In the genomic region with DNA sequence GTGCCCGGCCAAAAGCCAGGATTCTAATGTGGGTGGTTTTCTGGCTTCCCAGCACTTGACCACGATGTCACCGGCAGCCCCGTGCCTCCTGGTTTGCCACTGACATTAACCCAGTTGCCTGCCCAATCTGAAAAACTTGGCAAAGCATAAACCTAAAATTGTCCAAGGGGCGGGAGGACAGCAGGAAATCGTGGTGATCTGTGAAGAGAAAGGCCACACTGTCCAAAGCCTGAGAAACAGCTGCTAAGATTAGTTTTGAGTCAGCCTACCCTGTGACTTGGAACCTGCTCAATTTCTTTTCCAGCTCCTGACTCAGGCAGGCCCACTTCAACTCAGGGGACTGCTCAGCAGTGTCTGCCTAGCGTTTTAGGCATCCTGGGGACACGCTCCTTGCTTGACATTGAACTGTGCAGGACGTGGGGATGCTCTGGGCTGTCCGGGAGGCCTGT, we compare ENCODE assay signal across 9 cellular contexts. TPM values are rescaled to one million over a fixed set of nuclear protein-coding genes. Genes with fewer than 3 reads are reported as not detected.
DNase-seq lines count a peak whose midpoint lies in the region; ATAC-seq and TF ChIP-seq lines count a peak whose summit lies in the region.
"Had no signal": no experiment of that assay in that cellular context is flagged by ENCODE, and none has a peak within 500 bp of the region (broad histone marks: within the 10 kb centered on the region; RNA-seq: fewer than 3 reads in every experiment).

No MANE protein-coding gene starts in this region.

- intact Hi-C loops in body of pancreas (cut with DNase I) = no loop called here

- H3K9me3 ChIP-seq in body of pancreas = no peaks in the 10 kb centered on the region
- no peaks in the 10 kb centered on the region for H3K9me3 ChIP-seq in hepatocyte (ENCODE audit: low read depth)
- no peaks in the 10 kb centered on the region for H3K9me3 ChIP-seq in skeletal muscle tissue (ENCODE audit: control insufficient read depth in 3 of 3, low read length in 3 of 3)

- H3K4me3 ChIP-seq in body of pancreas (no peak overlapping the region), hepatocyte (no peak overlapping the region), skeletal muscle tissue (ENCODE audit: low read length in 3 of 3) (peak overlapping the region in 1 of 3 donors; percentile 43)

- peaks cover 0 to 2% of the 10 kb centered on the region in 2 donors for H3K36me3 ChIP-seq in body of pancreas (replicated peaks in 1 of 2; ENCODE audit: insufficient read depth in 1 of 2, low read depth in 2 of 2)
- no peaks in the 10 kb centered on the region for H3K36me3 ChIP-seq in hepatocyte (replicated peaks; ENCODE audit: insufficient read depth, low read depth)
- peaks cover 12 to 13% (median 13%) of the 10 kb centered on the region in 3 donors for H3K36me3 ChIP-seq in skeletal muscle tissue (ENCODE audit: control insufficient read depth in 3 of 3, insufficient read depth in 3 of 3, low read length in 3 of 3)

- H3K27ac ChIP-seq in body of pancreas = peak overlapping the region in 1 of 4 donors; percentile 44
- H3K27ac ChIP-seq in hepatocyte = peak overlapping the region; percentile 51
- peak overlapping the region; percentile 98 for H3K27ac ChIP-seq in skeletal muscle tissue (ENCODE audit: low read depth, low read length)

- peak overlapping the region; percentile 69 to 79 (median 71) for H3K9ac ChIP-seq in skeletal muscle tissue (ENCODE audit: low read depth in 1 of 3, low read length in 3 of 3)

- ATAC-seq in body of pancreas (peak; percentile 59), HG03439 (IDR thresholded peaks at IDR 0.05; ENCODE audit: unreplicated experiment) (no peak), HG03565 (IDR thresholded peaks at IDR 0.05; ENCODE audit: unreplicated experiment) (no peak), HG03432 (IDR thresholded peaks at IDR 0.05; ENCODE audit: unreplicated experiment) (no peak)

- TF ChIP-seq POLR2A in body of pancreas (IDR thresholded peaks at IDR 0.05) = no peak

- no peak overlapping the region for H3K4me2 ChIP-seq in hepatocyte

- TF ChIP-seq CTCF in body of pancreas (IDR thresholded peaks at IDR 0.05) = no peak
- no peak for TF ChIP-seq CTCF in hepatocyte (IDR thresholded peaks at IDR 0.05; ENCODE audit: poor library complexity)

- no peaks in the 10 kb centered on the region for H4K20me1 ChIP-seq in hepatocyte (ENCODE audit: insufficient read depth, poor library complexity, severe bottlenecking)

- H3K27me3 ChIP-seq in body of pancreas (no peaks in the 10 kb centered on the region), hepatocyte (no peaks in the 10 kb centered on the region), skeletal muscle tissue (ENCODE audit: control insufficient read depth in 3 of 3, insufficient read depth in 3 of 3, low read length in 3 of 3) (no peaks in the 10 kb centered on the region)

- H3K4me1 ChIP-seq in body of pancreas (no peaks in the 10 kb centered on the region), hepatocyte (ENCODE audit: insufficient read depth) (no peaks in the 10 kb centered on the region), skeletal muscle tissue (ENCODE audit: control insufficient read depth in 3 of 3, insufficient read depth in 3 of 3, low read length in 3 of 3) (peaks cover 13 to 23% (median 23%) of the 10 kb centered on the region in 3 donors)

- DNase-seq in GM04504 (ENCODE audit: low read depth) = peak; percentile 96
- peak in 2 of 4 donors; percentile 36 to 43 for DNase-seq in body of pancreas
- no peak for DNase-seq in hepatocyte (ENCODE audit: low spot score)
- DNase-seq in NCI-H526 (lab: John Stamatoyannopoulos, UW) = no peak
- DNase-seq: NCI-H2107 had no signal

- H2AFZ ChIP-seq in hepatocyte = no peak overlapping the region

- no peaks in the 10 kb centered on the region for H3K9me2 ChIP-seq in hepatocyte (replicated peaks; ENCODE audit: insufficient read depth)

- H3K79me2 ChIP-seq in hepatocyte = no peaks in the 10 kb centered on the region

- 78 to 100% methylated on average over 3 to 10 of the region's 10 CpGs for WGBS in body of pancreas, 2 donors
- 88% methylated on average over 10 of the region's 10 CpGs for WGBS in hepatocyte (ENCODE audit: low lambda C conversion rate, missing lambda C conversion rate)

RNA-seq across cellular contexts. Expression of gene F2, which starts 8.2 kb away (rescaled TPM):
- total RNA-seq in body of pancreas = not detected
- 79.7 and 85.9 TPM in 2 replicates for total RNA-seq in hepatocyte
- 96.2 and 111 TPM in 2 replicates for polyA plus RNA-seq in hepatocyte
- 0.52 TPM for total RNA-seq in skeletal muscle tissue

RNA-seq across cellular contexts. Expression of gene ZNF408, which starts 10.0 kb away (rescaled TPM):
- total RNA-seq in body of pancreas (1 to 10 TPM; 6.5 to 7.9 TPM), hepatocyte (7.8 and 10.4 TPM in 2 replicates), skeletal muscle tissue (5.7 TPM)
- 10.7 and 13.6 TPM in 2 replicates for polyA plus RNA-seq in hepatocyte

RNA-seq across cellular contexts. Expression of gene ARHGAP1, which starts 10.4 kb away (rescaled TPM):
- total RNA-seq in body of pancreas = 10 to 100 TPM; 27.8 to 43.5 TPM
- 19.6 and 23.4 TPM in 2 replicates for total RNA-seq in hepatocyte
- polyA plus RNA-seq in hepatocyte = 56.0 and 62.8 TPM in 2 replicates
- 19.8 TPM for total RNA-seq in skeletal muscle tissue

Comparison
In these comparisons a context has a peak if more than half of its experiments do, and no peak if none do; other contexts are left out.
1. RNA of gene F2, which starts 8.2 kb away (total RNA-seq): 79.7 to 85.9 TPM in hepatocyte; 0.52 TPM in skeletal muscle tissue (single experiment) and not detected in body of pancreas; every median in the first group is over 10 times any median in the second.